Comparison of ENCODE assay signal across 17 cellular contexts in the genomic region with DNA sequence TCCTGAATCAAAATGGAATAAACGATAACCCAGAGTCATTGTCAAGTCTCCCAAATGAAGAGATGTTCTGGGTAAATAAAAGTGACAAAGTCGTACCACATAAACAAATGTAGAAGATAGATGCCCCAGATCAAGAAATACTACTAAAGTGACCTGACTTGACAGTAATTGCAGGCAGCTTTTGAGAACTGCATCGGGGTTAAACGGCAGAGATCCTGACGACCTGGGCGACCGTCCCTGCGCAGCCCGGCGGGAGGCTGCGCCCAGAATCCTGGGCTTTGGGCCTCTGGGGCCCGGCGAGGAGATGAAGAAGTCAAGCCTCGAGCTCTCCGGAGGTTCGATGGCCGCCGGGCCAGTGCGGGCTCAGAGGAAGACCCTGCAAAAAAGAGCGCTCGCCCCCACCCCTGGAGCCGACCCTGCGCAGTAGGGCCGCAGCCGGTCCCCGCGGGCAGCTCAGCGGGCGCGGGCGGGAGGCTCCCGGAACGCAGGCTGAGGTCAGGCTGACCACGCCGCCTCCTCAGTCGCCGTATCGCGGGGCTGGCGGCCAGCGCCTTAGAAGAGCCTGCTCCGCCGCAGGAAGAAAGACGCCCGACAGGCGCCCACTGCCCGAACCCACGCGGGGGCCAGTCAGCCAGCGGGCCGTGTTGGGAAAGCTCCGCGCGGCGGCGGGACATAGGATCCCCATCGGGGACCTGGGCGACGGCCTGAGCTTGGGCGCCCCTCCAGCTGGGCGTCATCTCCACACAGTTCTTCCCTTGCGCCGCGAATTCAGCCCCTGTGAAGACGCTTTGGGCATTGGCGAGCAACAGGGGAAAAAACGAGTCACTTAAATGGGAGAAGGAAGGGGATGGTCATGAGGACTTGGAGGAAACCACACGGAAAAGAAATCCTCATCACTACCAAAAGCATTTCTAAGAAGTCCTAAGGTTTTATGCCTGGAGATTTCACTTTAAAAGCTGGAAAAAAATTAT. TPM values are rescaled to one million over a fixed set of nuclear protein-coding genes. Genes with fewer than 3 reads are reported as not detected.
A peak's percentile ranks its signal among the peaks of the same experiment; 100 is the strongest.
DNase-seq lines count a peak whose midpoint lies in the region; ATAC-seq and TF ChIP-seq lines count a peak whose summit lies in the region.
"Had no signal": no experiment of that assay in that cellular context is flagged by ENCODE, and none has a peak within 500 bp of the region (broad histone marks: within the 10 kb centered on the region; RNA-seq: fewer than 3 reads in every experiment).

No MANE protein-coding gene starts in this region.

- POLR2A ChIA-PET in naive thymus-derived CD4-positive, alpha-beta T cell (lab: Charles Lee), result no interaction called here

- H3K9me3 ChIP-seq in naive thymus-derived CD4-positive, alpha-beta T cell (ENCODE audit: control insufficient read depth in 2 of 3, low read length in 3 of 3), result no peaks in the 10 kb centered on the region

- H3K4me1 ChIP-seq in naive thymus-derived CD4-positive, alpha-beta T cell (ENCODE audit: control insufficient read depth in 2 of 2, insufficient read depth in 2 of 2, low read length in 2 of 2), result peaks cover 0 to 4% of the 10 kb centered on the region in 2 donors

- no peak for ATAC-seq in stimulated activated naive CD8-positive, alpha-beta T cell treated with anti-CD3 and anti-CD28 coated beads, Interleukin-15, amount 100 ng/mL, for 72 hours
- no peak for ATAC-seq in stimulated activated naive CD8-positive, alpha-beta T cell treated with anti-CD3 and anti-CD28 coated beads, Interleukin-15, Interleukin-2, amounts not matched to agents 100 U/mL and 50 U/mL, for 24 hours
- ATAC-seq in naive thymus-derived CD4-positive, alpha-beta T cell, result no peak
- no peak for ATAC-seq in HG03139 (IDR thresholded peaks at IDR 0.05; ENCODE audit: unreplicated experiment)
- no peak for ATAC-seq in HG03196 (IDR thresholded peaks at IDR 0.05; ENCODE audit: unreplicated experiment)
- ATAC-seq: effector memory CD8-positive, alpha-beta T cell had no signal

- TF ChIP-seq CTCF in coronary artery (IDR thresholded peaks at IDR 0.05), result no peak

- peaks cover 3 to 13% (median 4%) of the 10 kb centered on the region in 5 donors for H3K36me3 Mint-ChIP-seq in naive thymus-derived CD4-positive, alpha-beta T cell

- H3K9me3 Mint-ChIP-seq in stimulated activated naive CD8-positive, alpha-beta T cell treated with anti-CD3 and anti-CD28 coated beads, Interleukin-15, amount 100 ng/mL, for 72 hours, result peaks cover 6 to 17% of the 10 kb centered on the region in 2 donors
- H3K9me3 Mint-ChIP-seq in naive thymus-derived CD4-positive, alpha-beta T cell, result peaks cover 1 to 28% (median 6%) of the 10 kb centered on the region in 11 donors

- CTCF ChIA-PET in naive thymus-derived CD4-positive, alpha-beta T cell (lab: Charles Lee), result interaction anchor here (0.6 kb wide), 1 partner anchor 52 kb away, joined by 3 read pairs; no protein-coding TSS in a partner anchor

- H3K27me3 ChIP-seq in naive thymus-derived CD4-positive, alpha-beta T cell (ENCODE audit: control insufficient read depth in 2 of 2, insufficient read depth in 2 of 2, low read length in 2 of 2), result peaks cover 8 to 30% of the 10 kb centered on the region in 2 donors

- peaks cover 84% of the 10 kb centered on the region for H3K27me3 Mint-ChIP-seq in stimulated activated naive CD8-positive, alpha-beta T cell treated with anti-CD3 and anti-CD28 coated beads, Interleukin-15, amount 100 ng/mL, for 72 hours
- H3K27me3 Mint-ChIP-seq in naive thymus-derived CD4-positive, alpha-beta T cell, result peaks cover 77 to 84% (median 81%) of the 10 kb centered on the region in 5 donors

- peak overlapping the region; percentile 31 to 58 for H3K4me3 Mint-ChIP-seq in stimulated activated naive CD8-positive, alpha-beta T cell treated with anti-CD3 and anti-CD28 coated beads, Interleukin-15, amount 100 ng/mL, for 72 hours
- peak overlapping the region in 6 of 10 donors; percentile 28 to 67 (median 47) for H3K4me3 Mint-ChIP-seq in naive thymus-derived CD4-positive, alpha-beta T cell

- intact Hi-C loops in naive thymus-derived CD4-positive, alpha-beta T cell (cut with micrococcal nuclease), result no loop called here

- no peak overlapping the region for H3K27ac ChIP-seq in coronary artery
- H3K27ac ChIP-seq in naive thymus-derived CD4-positive, alpha-beta T cell (ENCODE audit: low read depth, low read length), result no peak overlapping the region
- H3K27ac ChIP-seq: KMS-11, SK-N-MC had no signal

- H3K36me3 ChIP-seq in naive thymus-derived CD4-positive, alpha-beta T cell (ENCODE audit: control insufficient read depth in 2 of 3, insufficient read depth in 3 of 3, low read length in 3 of 3), result no peaks in the 10 kb centered on the region

- H3K4me3 ChIP-seq in coronary artery, result peak overlapping the region; percentile 5
- no peak overlapping the region for H3K4me3 ChIP-seq in naive thymus-derived CD4-positive, alpha-beta T cell (ENCODE audit: low read length)
- H3K4me3 ChIP-seq: SK-N-MC had no signal

- H3K27ac Mint-ChIP-seq in stimulated activated naive CD8-positive, alpha-beta T cell treated with anti-CD3 and anti-CD28 coated beads, Interleukin-15, amount 100 ng/mL, for 72 hours, result peak overlapping the region in 1 of 2 donors; percentile 34
- H3K27ac Mint-ChIP-seq in naive thymus-derived CD4-positive, alpha-beta T cell, result peak overlapping the region in 1 of 9 donors; percentile 20
- H3K27ac Mint-ChIP-seq: effector memory CD8-positive, alpha-beta T cell had no signal

- H3K4me1 Mint-ChIP-seq in stimulated activated naive CD8-positive, alpha-beta T cell treated with anti-CD3 and anti-CD28 coated beads, Interleukin-15, amount 100 ng/mL, for 72 hours, result peaks cover 29% of the 10 kb centered on the region
- peaks cover 3 to 31% (median 23%) of the 10 kb centered on the region in 7 donors for H3K4me1 Mint-ChIP-seq in naive thymus-derived CD4-positive, alpha-beta T cell

- no peak for DNase-seq in stimulated activated naive CD8-positive, alpha-beta T cell treated with anti-CD3 and anti-CD28 coated beads, Interleukin-15, amount 100 ng/mL, for 72 hours
- DNase-seq in stimulated activated naive CD8-positive, alpha-beta T cell treated with anti-CD3 and anti-CD28 coated beads, Interleukin-15, Interleukin-2, amounts not matched to agents 100 U/mL and 50 U/mL, for 24 hours, result no peak
- DNase-seq in coronary artery (ENCODE audit: low spot score) (no peak), NCI-H748 treated with DMSO at 0.1 percent for 48 hours (lab: John Stamatoyannopoulos, UW) (no peak)
- no peak for DNase-seq in naive thymus-derived CD4-positive, alpha-beta T cell
- DNase-seq in activated CD4-positive, CD25-positive, alpha-beta regulatory T cell treated with anti-CD3 and anti-CD28 coated beads, Interleukin-2, amount 50 U/mL, for 72 hours, result no peak
- DNase-seq: activated T-cell treated with anti-CD3 and anti-CD28 coated beads, Interleukin-2, amount 50 U/mL, for 1 hour; C1 segment of cervical spinal cord; effector memory CD8-positive, alpha-beta T cell; NCI-H1694 treated with DMSO at 0.1 percent for 48 hours; stimulated activated CD4-positive, alpha-beta T cell treated with anti-CD3 and anti-CD28 coated beads, Interleukin-4, amount 100 ng/mL, for 1 hour; stimulated activated naive CD4-positive, alpha-beta T cell treated with Interleukin-2 at 50 U/mL for 16 hours had no signal

RNA-seq across cellular contexts. Expression of a gene that starts 16.0 kb away (rescaled TPM):
- not detected for total RNA-seq in naive thymus-derived CD4-positive, alpha-beta T cell
- polyA plus RNA-seq in naive thymus-derived CD4-positive, alpha-beta T cell, result not detected
- total RNA-seq: mesenteric fat pad had no signal
